ENCODE assay signal across 24 cellular contexts in the genomic region with DNA sequence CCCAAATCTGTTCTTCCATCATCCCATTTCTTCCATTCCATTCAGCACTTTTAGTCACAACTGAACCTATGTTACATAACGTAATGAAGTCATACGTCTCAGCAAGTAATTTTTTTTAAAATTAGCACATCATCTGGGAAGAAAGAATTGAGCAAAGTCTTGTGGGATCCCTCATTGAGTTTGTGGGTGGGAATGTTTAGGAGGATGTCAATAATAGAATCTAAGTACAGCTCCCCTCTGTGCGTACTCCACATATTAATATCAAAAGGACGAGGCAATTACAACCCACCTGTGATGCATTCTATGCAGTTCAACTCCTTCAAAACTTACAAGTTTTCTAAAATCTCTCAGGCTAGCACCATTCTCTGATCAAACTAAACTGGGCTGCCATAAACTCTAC.
"Had no signal": no experiment of that assay in that cellular context is flagged by ENCODE, and none has a peak within 500 bp of the region (broad histone marks: within the 10 kb centered on the region; RNA-seq: fewer than 3 reads in every experiment).

No MANE protein-coding gene starts in this region.

- DNase-seq: stimulated activated CD4-positive, alpha-beta T cell treated with anti-CD3 and anti-CD28 coated beads, Interleukin-2, amount 100 ng/mL, for 48 hours; stimulated activated CD4-positive, alpha-beta T cell treated with anti-CD3 and anti-CD28 coated beads, Interleukin-4, amount 100 ng/mL, for 1 hour; stimulated activated CD4-positive, alpha-beta T cell treated with anti-CD3 and anti-CD28 coated beads, Interleukin-4, amount 100 ng/mL, for 24 hours; stimulated activated CD4-positive, alpha-beta T cell treated with anti-CD3 and anti-CD28 coated beads, Interleukin-4, amount 100 ng/mL, for 4 hours; stimulated activated CD8-positive, alpha-beta memory T cell treated with anti-CD3 and anti-CD28 coated beads, Interleukin-4, amount 100 ng/mL, for 48 hours; stimulated activated naive B cell treated with anti-CD40 and anti-IgM and Interleukin-4, amounts not matched to agents 10 μg/mL and 1 μg/mL and 100 μg/mL, for 72 hours; stimulated activated naive CD4-positive, alpha-beta T cell; stimulated activated naive CD4-positive, alpha-beta T cell treated with Interleukin-2 at 50 U/mL for 16 hours; stimulated activated naive CD8-positive, alpha-beta T cell treated with anti-CD3 and anti-CD28 coated beads, Interleukin-15, amount 100 ng/mL, for 72 hours; stimulated activated naive CD8-positive, alpha-beta T cell treated with anti-CD3 and anti-CD28 coated beads, Interleukin-15, Interleukin-2, amounts not matched to agents 100 U/mL and 50 U/mL, for 24 hours; stomach; substantia nigra; testis; thyroid gland; tibial artery; transverse colon; trophoblast cell; upper lobe of left lung; upper lobe of right lung; uterus had no signal

- H3K27me3 ChIP-seq: stomach, suprapubic skin, testis, thyroid gland, tibial artery, tibial nerve, upper lobe of left lung, upper lobe of right lung, uterus, vagina had no signal

- H3K4me1 ChIP-seq: testis, thyroid gland, transverse colon, upper lobe of left lung, upper lobe of right lung, uterus, vagina had no signal

- H3K27ac ChIP-seq: stomach, suprapubic skin, testis, thoracic aorta, thyroid gland, tibial artery, tibial nerve, transverse colon, upper lobe of left lung, upper lobe of right lung, uterus, vagina had no signal

- H3K4me3 ChIP-seq: stomach, suprapubic skin, testis, thoracic aorta, thyroid gland, tibial artery, tibial nerve, transverse colon, upper lobe of left lung, upper lobe of right lung, uterus, vagina had no signal

- H3K9me3 ChIP-seq: stomach, suprapubic skin, testis, thoracic aorta, thyroid gland, tibial artery, tibial nerve, transverse colon, upper lobe of left lung, upper lobe of right lung, uterus, vagina had no signal

- H3K36me3 ChIP-seq: stomach, suprapubic skin, thoracic aorta, thyroid gland, tibial artery, tibial nerve, transverse colon, upper lobe of left lung, upper lobe of right lung, uterus, vagina had no signal
